In genomic region chr6:116973992-116974391, GRCh38 we compare ENCODE assay signal across 17 cellular contexts.
A peak's percentile ranks its signal among the peaks of the same experiment; 100 is the strongest.
DNase-seq lines count a peak whose midpoint lies in the region; ATAC-seq and TF ChIP-seq lines count a peak whose summit lies in the region.
"Had no signal": no experiment of that assay in that cellular context is flagged by ENCODE, and none has a peak within 500 bp of the region (broad histone marks: within the 10 kb centered on the region; RNA-seq: fewer than 3 reads in every experiment).

No MANE protein-coding gene starts in this region.

- peak; percentile 24 for DNase-seq in left ventricle myocardium superior
- DNase-seq in left ventricle myocardium inferior = no peak
- DNase-seq in lower leg skin (ENCODE audit: low spot score in 2 of 2) = peak; percentile 64 to 86
- DNase-seq in psoas muscle = peak; percentile 37 to 72
- no peak for DNase-seq in thyroid gland
- DNase-seq in NCI-H2196 (lab: John Stamatoyannopoulos, UW; ENCODE audit: unreplicated experiment) = no peak
- DNase-seq: CD4-positive, alpha-beta memory T cell; DMS153; DMS79; GDM1; GOT3; H7; HFFc6; IMR-90 had no signal

- no peak for TF ChIP-seq CTCF in left ventricle myocardium inferior (IDR thresholded peaks at IDR 0.05; ENCODE audit: borderline replicate concordance)
- TF ChIP-seq CTCF in lower leg skin (IDR thresholded peaks at IDR 0.05) = no peak
- no peak for TF ChIP-seq CTCF in psoas muscle (IDR thresholded peaks at IDR 0.05)
- TF ChIP-seq CTCF in thyroid gland (IDR thresholded peaks at IDR 0.05) = no peak

- 54 to 58% methylated on average over 5 of the region's 5 CpGs for WGBS in lower leg skin, 2 donors
- WGBS in psoas muscle, 3 donors = 23 to 35% (median 33%) methylated on average over 5 of the region's 5 CpGs
- WGBS in thyroid gland, 2 donors = 73 to 80% methylated on average over 5 of the region's 5 CpGs

- ATAC-seq in left ventricle myocardium superior (no peak), psoas muscle (peak; percentile 48 to 68 (median 50)), HG03439 (IDR thresholded peaks at IDR 0.05; ENCODE audit: unreplicated experiment) (no peak)
- ATAC-seq: HCT116 had no signal

- H3K27ac ChIP-seq in left ventricle myocardium inferior (replicated peaks) = no peak overlapping the region
- H3K27ac ChIP-seq in psoas muscle = peak overlapping the region; percentile 86
- H3K27ac ChIP-seq in thyroid gland = no peak overlapping the region
- H3K27ac ChIP-seq: C4-2B had no signal

- no peak overlapping the region for H3K4me3 ChIP-seq in left ventricle myocardium inferior
- H3K4me3 ChIP-seq in lower leg skin (ENCODE audit: low read depth, poor library complexity, severe bottlenecking) = no peak overlapping the region
- no peak overlapping the region for H3K4me3 ChIP-seq in psoas muscle
- H3K4me3 ChIP-seq in thyroid gland (replicated peaks in 1 of 3) = no peak overlapping the region

- no peaks in the 10 kb centered on the region for H3K36me3 ChIP-seq in left ventricle myocardium inferior
- no peaks in the 10 kb centered on the region for H3K36me3 ChIP-seq in psoas muscle (ENCODE audit: insufficient read depth in 1 of 2, low read depth in 1 of 2)
- no peaks in the 10 kb centered on the region for H3K36me3 ChIP-seq in thyroid gland

- H3K9me3 ChIP-seq in left ventricle myocardium inferior (replicated peaks) = no peaks in the 10 kb centered on the region
- H3K9me3 ChIP-seq in psoas muscle = no peaks in the 10 kb centered on the region
- no peaks in the 10 kb centered on the region for H3K9me3 ChIP-seq in thyroid gland

- intact Hi-C loops in left ventricle myocardium superior (cut with micrococcal nuclease) (loop anchor here (5.0 to 10.0 kb wide), 2 partner anchors 221 to 343 kb away; no protein-coding TSS in a partner anchor), left ventricle myocardium inferior (cut with micrococcal nuclease) (loop anchor here (10.0 kb wide), 1 partner anchor 341 kb away; no protein-coding TSS in a partner anchor), lower leg skin (cut with DNase I; ENCODE audit: low total_unique reads) (no loop called here), psoas muscle (cut with DNase I) (loop anchor here (2.0 to 10.0 kb wide), 7 partner anchors 165 to 343 kb away; partner anchors contain the start of gene VGLL2 (in 2 of the 2)), thyroid gland (cut with DNase I) (no loop called here)

- H3K4me1 ChIP-seq in left ventricle myocardium inferior = no peaks in the 10 kb centered on the region
- H3K4me1 ChIP-seq in psoas muscle = peaks cover 30% of the 10 kb centered on the region
- H3K4me1 ChIP-seq in thyroid gland = no peaks in the 10 kb centered on the region

- peaks cover 11% of the 10 kb centered on the region for H3K27me3 ChIP-seq in left ventricle myocardium inferior (ENCODE audit: low read depth)
- H3K27me3 ChIP-seq in psoas muscle (ENCODE audit: insufficient read depth in 3 of 3, low read length in 2 of 3) = no peaks in the 10 kb centered on the region
- no peaks in the 10 kb centered on the region for H3K27me3 ChIP-seq in thyroid gland

- TF ChIP-seq POLR2A in lower leg skin (IDR thresholded peaks at IDR 0.05) = no peak
- no peak for TF ChIP-seq POLR2A in thyroid gland (IDR thresholded peaks at IDR 0.05)

Comparison
In these comparisons a context has a peak if more than half of its experiments do, and no peak if none do; other contexts are left out.
1. DNase-seq: peak in left ventricle myocardium superior (single experiment), lower leg skin (2 of 2) and psoas muscle (2 of 2); none in left ventricle myocardium inferior (single experiment), thyroid gland (0 of 2) and NCI-H2196 (single experiment).
2. ATAC-seq: peak in psoas muscle (4 of 4); none in left ventricle myocardium superior (single experiment) and HG03439 (single experiment).
3. intact Hi-C loops: an anchor here in left ventricle myocardium superior (5.0 to 10.0 kb wide), left ventricle myocardium inferior (10.0 kb wide) and psoas muscle (2.0 to 10.0 kb wide); none called in lower leg skin and thyroid gland.